37 cellular contexts compared by ENCODE assay signal in genomic region chr2:88253997-88254396, GRCh38.
"Had no signal": no experiment of that assay in that cellular context is flagged by ENCODE, and none has a peak within 500 bp of the region (broad histone marks: within the 10 kb centered on the region; RNA-seq: fewer than 3 reads in every experiment).

No MANE protein-coding gene starts in this region.

- FAIRE-seq: astrocyte, TTC549 had no signal

- ATAC-seq: activated CD8-positive, alpha-beta T cell treated with anti-CD3 and anti-CD28 coated beads for 36 hours; activated naive CD4-positive, alpha-beta T cell treated with anti-CD3 and anti-CD28 coated beads, Interleukin-2, amount 50 U/mL, for 72 hours; activated T-cell treated with anti-CD3 and anti-CD28 coated beads, Interleukin-2, amount 50 U/mL, for 4 hours; activated T-cell treated with anti-CD3 and anti-CD28 coated beads, Interleukin-2, amount 50 U/mL, for 72 hours; activated T-helper 17 cell treated with anti-CD3 and anti-CD28 coated beads, Interleukin-2, amount 50 U/mL, for 72 hours; body of pancreas had no signal

- DNase-seq: activated B cell treated with CpG ODN at 0.5 μM for 24 hours; activated CD4-positive, alpha-beta memory T cell treated with anti-CD3 and anti-CD28 coated beads for 36 hours; activated CD4-positive, alpha-beta T cell treated with anti-CD3 and anti-CD28 coated beads for 4 hours; activated CD4-positive, alpha-beta T cell treated with anti-CD3 and anti-CD28 coated beads, Interleukin-2, amount 10 ng/mL, durations not matched to agents 24 days and 14 days; activated CD4-positive, alpha-beta T cell treated with anti-CD3 and anti-CD28 coated beads, Interleukin-2, amount 50 U/mL, for 1 hour; activated CD4-positive, alpha-beta T cell treated with anti-CD3 and anti-CD28 coated beads, Interleukin-2, amount 50 U/mL, for 4 hours; activated CD4-positive, CD25-positive, alpha-beta regulatory T cell treated with anti-CD3 and anti-CD28 coated beads, Interleukin-2, amount 50 U/mL, for 72 hours; activated CD8-positive, alpha-beta memory T cell treated with anti-CD3 and anti-CD28 coated beads, Interleukin-2, amount 50 U/mL, for 4 hours; activated CD8-positive, alpha-beta T cell treated with anti-CD3 and anti-CD28 coated beads for 36 hours; activated effector memory CD4-positive, alpha-beta T cell treated with anti-CD3 and anti-CD28 coated beads, Interleukin-2, amount 50 U/mL, for 16 hours; activated gamma-delta T cell treated with Interleukin-2 at 50 U/mL for 16 hours; activated naive CD4-positive, alpha-beta T cell; activated naive CD4-positive, alpha-beta T cell treated with anti-CD3 and anti-CD28 coated beads for 36 hours; activated naive CD4-positive, alpha-beta T cell treated with anti-CD3 and anti-CD28 coated beads, Interleukin-2, amount 50 U/mL, for 16 hours; activated naive CD8-positive, alpha-beta T cell treated with anti-CD3 and anti-CD28 coated beads for 36 hours; activated T-cell treated with anti-CD3 and anti-CD28 coated beads for 4 hours; activated T-cell treated with anti-CD3 and anti-CD28 coated beads, Interleukin-2, amount 50 U/mL, for 1 hour; activated T-cell treated with anti-CD3 and anti-CD28 coated beads, Interleukin-2, amount 50 U/mL, for 4 hours; activated T-cell treated with anti-CD3 and anti-CD28 coated beads, Interleukin-2, amount 50 U/mL, for 72 hours; adrenal gland; amniotic stem cell; aorta; body of pancreas; brain microvascular endothelial cell; central memory CD4-positive, alpha-beta T cell; T-helper 1 cell; T-helper 2 cell; T-helper 9 cell had no signal

- H3K4me3 Mint-ChIP-seq: activated B cell treated with CpG ODN at 0.5 μM for 24 hours; activated CD4-positive, alpha-beta memory T cell treated with anti-CD3 and anti-CD28 coated beads for 36 hours; activated CD4-positive, alpha-beta T cell treated with anti-CD3 and anti-CD28 coated beads, Interleukin-2, amount 10 ng/mL, durations not matched to agents 24 days and 14 days; activated CD8-positive, alpha-beta T cell treated with anti-CD3 and anti-CD28 coated beads for 36 hours; activated naive CD4-positive, alpha-beta T cell treated with anti-CD3 and anti-CD28 coated beads for 36 hours; activated naive CD8-positive, alpha-beta T cell treated with anti-CD3 and anti-CD28 coated beads for 36 hours; activated T-cell treated with anti-CD3 and anti-CD28 coated beads, Interleukin-2, amount 50 U/mL, for 4 hours; activated T-cell treated with anti-CD3 and anti-CD28 coated beads, Interleukin-2, amount 50 U/mL, for 72 hours; activated T-helper 1 cell treated with anti-CD3 and anti-CD28 coated beads, Interleukin-12 subunit alpha, Interleukin-12 subunit beta, Interleukin-2, Interleukin-4 antibody, amounts not matched to agents 30 ng/mL and 10 ng/mL and 1 ng/mL, durations not matched to agents 14 hours and 24 hours and 36 hours; activated T-helper 17 cell treated with anti-CD3 and anti-CD28 coated beads, Interleukin-2, amount 50 U/mL, for 72 hours; T-helper 1 cell treated with Interleukin-12 subunit alpha and Interleukin-12 subunit beta and Interleukin-4 antibody, amounts not matched to agents 30 μg/mL and 1 μg/mL, for 36 hours; T-helper 2 cell treated with Interferon-gamma antibody and Interleukin-4, amounts not matched to agents 5 μg/mL and 100 μg/mL, for 36 hours had no signal

- H3K4me1 Mint-ChIP-seq: activated B cell treated with CpG ODN at 0.5 μM for 24 hours; activated CD4-positive, alpha-beta T cell treated with anti-CD3 and anti-CD28 coated beads, Interleukin-2, amount 10 ng/mL, durations not matched to agents 24 days and 14 days; activated naive CD8-positive, alpha-beta T cell treated with anti-CD3 and anti-CD28 coated beads for 36 hours; activated T-helper 17 cell treated with anti-CD3 and anti-CD28 coated beads, Interleukin-2, amount 50 U/mL, for 72 hours had no signal

- H3K27me3 ChIP-seq: adrenal gland, body of pancreas, brain microvascular endothelial cell, breast epithelium had no signal

- H3K36me3 ChIP-seq: adrenal gland, brain microvascular endothelial cell, breast epithelium had no signal

- H3K4me1 ChIP-seq: adrenal gland, body of pancreas, breast epithelium had no signal

- H3K9me3 Mint-ChIP-seq: activated B cell treated with CpG ODN at 0.5 μM for 24 hours; activated CD4-positive, alpha-beta memory T cell treated with anti-CD3 and anti-CD28 coated beads for 36 hours; activated CD4-positive, alpha-beta T cell treated with anti-CD3 and anti-CD28 coated beads, Interleukin-2, amount 10 ng/mL, durations not matched to agents 24 days and 14 days; activated CD8-positive, alpha-beta T cell treated with anti-CD3 and anti-CD28 coated beads for 36 hours; activated naive CD4-positive, alpha-beta T cell treated with anti-CD3 and anti-CD28 coated beads for 36 hours; activated naive CD8-positive, alpha-beta T cell treated with anti-CD3 and anti-CD28 coated beads for 36 hours; activated T-cell treated with anti-CD3 and anti-CD28 coated beads, Interleukin-2, amount 50 U/mL, for 4 hours; activated T-helper 1 cell treated with anti-CD3 and anti-CD28 coated beads, Interleukin-12 subunit alpha, Interleukin-12 subunit beta, Interleukin-2, Interleukin-4 antibody, amounts not matched to agents 30 ng/mL and 10 ng/mL and 1 ng/mL, durations not matched to agents 14 hours and 24 hours and 36 hours; T-helper 1 cell treated with Interleukin-12 subunit alpha and Interleukin-12 subunit beta and Interleukin-4 antibody, amounts not matched to agents 30 μg/mL and 1 μg/mL, for 36 hours; T-helper 2 cell treated with Interferon-gamma antibody and Interleukin-4, amounts not matched to agents 5 μg/mL and 100 μg/mL, for 36 hours had no signal

- H3K27ac ChIP-seq: adrenal gland, body of pancreas, brain microvascular endothelial cell, breast epithelium, VCaP had no signal

- H3K27ac Mint-ChIP-seq: activated B cell treated with CpG ODN at 0.5 μM for 24 hours; activated CD4-positive, alpha-beta memory T cell treated with anti-CD3 and anti-CD28 coated beads for 36 hours; activated CD4-positive, alpha-beta T cell treated with anti-CD3 and anti-CD28 coated beads, Interleukin-2, amount 10 ng/mL, durations not matched to agents 24 days and 14 days; activated CD8-positive, alpha-beta T cell treated with anti-CD3 and anti-CD28 coated beads for 36 hours; activated naive CD4-positive, alpha-beta T cell treated with anti-CD3 and anti-CD28 coated beads for 36 hours; activated naive CD4-positive, alpha-beta T cell treated with anti-CD3 and anti-CD28 coated beads, Interleukin-2, amount 50 U/mL, for 72 hours; activated naive CD8-positive, alpha-beta T cell treated with anti-CD3 and anti-CD28 coated beads for 36 hours; activated T-cell treated with anti-CD3 and anti-CD28 coated beads, Interleukin-2, amount 50 U/mL, for 72 hours; activated T-helper 1 cell treated with anti-CD3 and anti-CD28 coated beads, Interleukin-12 subunit alpha, Interleukin-12 subunit beta, Interleukin-2, Interleukin-4 antibody, amounts not matched to agents 30 ng/mL and 10 ng/mL and 1 ng/mL, durations not matched to agents 14 hours and 24 hours and 36 hours; activated T-helper 17 cell treated with anti-CD3 and anti-CD28 coated beads, Interleukin-2, amount 50 U/mL, for 72 hours; T-helper 1 cell treated with Interleukin-12 subunit alpha and Interleukin-12 subunit beta and Interleukin-4 antibody, amounts not matched to agents 30 μg/mL and 1 μg/mL, for 36 hours; T-helper 2 cell treated with Interferon-gamma antibody and Interleukin-4, amounts not matched to agents 5 μg/mL and 100 μg/mL, for 36 hours had no signal

- H3K4me3 ChIP-seq: adrenal gland, body of pancreas, breast epithelium had no signal

- H3K36me3 Mint-ChIP-seq: activated CD4-positive, alpha-beta memory T cell treated with anti-CD3 and anti-CD28 coated beads for 36 hours; activated naive CD4-positive, alpha-beta T cell treated with anti-CD3 and anti-CD28 coated beads, Interleukin-2, amount 50 U/mL, for 72 hours; activated naive CD8-positive, alpha-beta T cell treated with anti-CD3 and anti-CD28 coated beads for 36 hours had no signal

- H3K9me3 ChIP-seq: adrenal gland, body of pancreas had no signal
